Comparison of ENCODE assay signal across 32 cellular contexts in the genomic region with DNA sequence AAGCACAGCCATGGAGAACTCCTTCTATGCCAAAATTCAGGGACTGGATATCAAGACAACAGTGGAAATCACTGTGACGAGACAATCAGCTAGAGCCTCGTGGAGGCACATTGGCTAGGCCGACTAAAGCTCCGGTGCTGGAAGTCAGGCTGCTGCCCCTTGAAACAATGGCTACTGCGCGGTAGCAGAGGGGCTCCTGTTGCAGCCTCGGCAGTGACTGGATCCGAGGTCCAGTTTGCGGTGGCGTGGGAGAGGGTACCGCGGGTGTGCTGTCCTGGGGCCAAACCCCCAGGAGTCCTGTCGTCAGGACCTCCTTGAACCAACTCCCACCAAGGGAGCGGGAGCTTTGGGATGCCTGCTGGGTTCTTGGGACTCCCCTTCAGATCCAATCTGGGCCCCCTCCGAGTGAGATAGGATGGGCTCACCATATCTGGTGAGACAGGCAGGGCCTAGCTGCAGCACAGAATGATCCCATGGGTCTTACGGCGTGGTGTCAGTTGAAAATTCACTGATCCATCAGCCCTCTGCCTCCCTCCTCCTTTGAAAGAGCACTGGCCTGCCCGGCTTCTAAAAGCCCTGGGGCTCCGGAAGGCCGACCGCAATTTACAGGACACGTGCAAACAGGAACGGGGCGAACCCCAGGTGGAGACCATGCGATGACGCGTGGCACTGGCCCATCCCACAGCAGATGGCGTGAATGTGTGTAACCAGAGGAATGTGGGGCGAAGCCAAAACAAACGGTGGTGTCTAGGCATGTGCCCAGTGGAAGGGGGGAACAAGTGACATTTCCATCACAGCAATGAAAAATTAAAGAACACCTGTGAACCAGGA. TPM values are rescaled to one million over a fixed set of nuclear protein-coding genes. Genes with fewer than 3 reads are reported as not detected.
DNase-seq lines count a peak whose midpoint lies in the region; ATAC-seq, FAIRE-seq and TF ChIP-seq lines count a peak whose summit lies in the region.
"Had no signal": no experiment of that assay in that cellular context is flagged by ENCODE, and none has a peak within 500 bp of the region (broad histone marks: within the 10 kb centered on the region; RNA-seq: fewer than 3 reads in every experiment).

No MANE protein-coding gene starts in this region.

- no peak overlapping the region for H3K4me3 ChIP-seq in SJCRH30
- no peak overlapping the region for H3K4me3 ChIP-seq in upper lobe of left lung
- H3K4me3 ChIP-seq in small intestine (ENCODE audit: low read depth in 1 of 2, low read length in 2 of 2): no peak overlapping the region
- H3K4me3 ChIP-seq: heart left ventricle, thyroid gland had no signal

- H3K27ac ChIP-seq in SJCRH30 (no peak overlapping the region), upper lobe of left lung (no peak overlapping the region), small intestine (ENCODE audit: low read depth in 1 of 2, low read length in 1 of 2) (no peak overlapping the region)
- H3K27ac ChIP-seq: heart left ventricle, thyroid gland had no signal

- H3K4me1 ChIP-seq in SJCRH30 (no peaks in the 10 kb centered on the region), upper lobe of left lung (no peaks in the 10 kb centered on the region), small intestine (ENCODE audit: control insufficient read depth in 2 of 2, insufficient read depth in 1 of 2, low read depth in 1 of 2, low read length in 1 of 2) (no peaks in the 10 kb centered on the region)
- H3K4me1 ChIP-seq: heart left ventricle, thyroid gland had no signal

- H3K9me3 ChIP-seq in SJCRH30 (replicated peaks) (no peaks in the 10 kb centered on the region), upper lobe of left lung (peaks cover 0 to 4% (median 0%) of the 10 kb centered on the region in 4 donors), small intestine (ENCODE audit: control insufficient read depth, low read depth) (peaks cover 2% of the 10 kb centered on the region)
- H3K9me3 ChIP-seq: heart left ventricle, thyroid gland had no signal

- ATAC-seq in upper lobe of left lung (ENCODE audit: low FRiP score in 2 of 2): peak; percentile 60 to 81
- ATAC-seq: activated naive CD8-positive, alpha-beta T cell treated with anti-CD3 and anti-CD28 coated beads, Interleukin-2, amount 50 U/mL, for 24 hours; left cardiac atrium; Panc1 had no signal

- 81% methylated on average over 30 of the region's 30 CpGs for WGBS in upper lobe of left lung, 2 donors
- WGBS in small intestine, 3 donors: 79 to 85% (median 83%) methylated on average over 30 of the region's 30 CpGs

- DNase-seq in activated T-cell treated with anti-CD3 and anti-CD28 coated beads, Interleukin-2, amount 50 U/mL, for 1 hour: peak; percentile 10
- DNase-seq in activated T-cell treated with anti-CD3 and anti-CD28 coated beads, Interleukin-2, amount 50 U/mL, for 48 hours: no peak
- DNase-seq in SJCRH30 (peak; percentile 58 to 61), mucosa of gallbladder (ENCODE audit: low spot score) (peak; percentile 9), upper lobe of left lung (peak in 1 of 2 donors; percentile 61), NCI-H2227 treated with DMSO at 0.1 percent for 48 hours (lab: John Stamatoyannopoulos, UW) (no peak), small intestine (no peak), GM20000 (ENCODE audit: low spot score) (no peak)
- DNase-seq: activated CD4-positive, alpha-beta T cell treated with anti-CD3 and anti-CD28 coated beads for 4 hours; activated naive CD8-positive, alpha-beta T cell treated with anti-CD3 and anti-CD28 coated beads, Interleukin-2, amount 50 U/mL, for 24 hours; AML-193; DMS53; effector CD4-positive, alpha-beta T cell; erythroblast; foreskin fibroblast; H7; heart left ventricle; KBM-7; left cardiac atrium; MM.1S; NCI-H1417 treated with DMSO at 0.1 percent for 48 hours; NCI-H2107; NCI-H510A; occipital lobe; thyroid gland had no signal

- no peak for FAIRE-seq in small intestine (lab: Jason Lieb, UNC)
- FAIRE-seq: A204.1, HTR-8/SVneo had no signal

- H3K27me3 ChIP-seq in SJCRH30 (peaks cover 49% of the 10 kb centered on the region), upper lobe of left lung (no peaks in the 10 kb centered on the region), small intestine (ENCODE audit: control insufficient read depth in 2 of 2, insufficient read depth in 2 of 2, low read length in 2 of 2) (no peaks in the 10 kb centered on the region)
- H3K27me3 ChIP-seq: thyroid gland had no signal

- TF ChIP-seq POLR2A in upper lobe of left lung (IDR thresholded peaks at IDR 0.05): no peak

- no peak for TF ChIP-seq EP300 in upper lobe of left lung (IDR thresholded peaks at IDR 0.05)

- no peaks in the 10 kb centered on the region for H3K36me3 ChIP-seq in SJCRH30
- H3K36me3 ChIP-seq in upper lobe of left lung: no peaks in the 10 kb centered on the region
- no peaks in the 10 kb centered on the region for H3K36me3 ChIP-seq in small intestine (ENCODE audit: control insufficient read depth in 2 of 2, insufficient read depth in 2 of 2, low read length in 2 of 2)
- H3K36me3 ChIP-seq: heart left ventricle, thyroid gland had no signal

- no peak for TF ChIP-seq CTCF in upper lobe of left lung (IDR thresholded peaks at IDR 0.05)
- no peak for TF ChIP-seq CTCF in GM20000 (IDR thresholded peaks at IDR 0.05; ENCODE audit: extremely low read depth, missing control alignments)

RNA-seq across cellular contexts. Expression of a gene that starts 15.8 kb away (rescaled TPM):
- total RNA-seq in SJCRH30 (2014; rRNA removed; shearing (Covaris generic)): not detected in 2 replicates
- total RNA-seq in mucosa of gallbladder (not detected), upper lobe of left lung (not detected)
- not detected for polyA plus RNA-seq in small intestine
- total RNA-seq: CD8-positive, alpha-beta memory T cell; cerebellum; H7; heart left ventricle; left cardiac atrium; myocyte; occipital lobe; SK-MEL-5; thyroid gland had no signal
- polyA plus RNA-seq: CD8-positive, alpha-beta memory T cell; heart left ventricle had no signal

Comparison
In these comparisons a context has a peak if more than half of its experiments do, and no peak if none do; other contexts are left out.
1. DNase-seq: peak in activated T-cell treated with anti-CD3 and anti-CD28 coated beads, Interleukin-2, amount 50 U/mL, for 1 hour (single experiment), SJCRH30 (2 of 2) and mucosa of gallbladder (single experiment); none in activated T-cell treated with anti-CD3 and anti-CD28 coated beads, Interleukin-2, amount 50 U/mL, for 48 hours (0 of 2), NCI-H2227 treated with DMSO at 0.1 percent for 48 hours (single experiment), small intestine (single experiment) and GM20000 (single experiment).